Comparison of ENCODE assay signal across 21 cellular contexts in genomic region chr4:41749650-41750049, GRCh38. TPM values are rescaled to one million over a fixed set of nuclear protein-coding genes. Genes with fewer than 3 reads are reported as not detected.
"Had no signal": no experiment of that assay in that cellular context is flagged by ENCODE, and none has a peak within 500 bp of the region (broad histone marks: within the 10 kb centered on the region; RNA-seq: fewer than 3 reads in every experiment).

No MANE protein-coding gene starts in this region.

- H3K4me1 Mint-ChIP-seq: activated CD4-positive, alpha-beta T cell treated with anti-CD3 and anti-CD28 coated beads for 36 hours; activated CD8-positive, alpha-beta memory T cell treated with anti-CD3 and anti-CD28 coated beads, Interleukin-2, amount 10 ng/mL, durations not matched to agents 7 days and 5 days; immature natural killer cell; natural killer cell had no signal

- H3K27ac Mint-ChIP-seq: activated CD4-positive, alpha-beta T cell treated with anti-CD3 and anti-CD28 coated beads for 36 hours; activated CD8-positive, alpha-beta memory T cell treated with anti-CD3 and anti-CD28 coated beads, Interleukin-2, amount 10 ng/mL, durations not matched to agents 7 days and 5 days; activated naive CD4-positive, alpha-beta T cell treated with anti-CD3 and anti-CD28 coated beads, Interleukin-2, amount 50 U/mL, for 24 hours; activated T-cell treated with anti-CD3 and anti-CD28 coated beads, Interleukin-2, amount 50 U/mL, for 24 hours; immature natural killer cell; natural killer cell; WTC11 had no signal

- H3K4me1 ChIP-seq: ascending aorta, uterus had no signal

- H3K4me3 Mint-ChIP-seq: activated CD4-positive, alpha-beta T cell treated with anti-CD3 and anti-CD28 coated beads for 36 hours; activated CD8-positive, alpha-beta memory T cell treated with anti-CD3 and anti-CD28 coated beads, Interleukin-2, amount 10 ng/mL, durations not matched to agents 7 days and 5 days; activated naive CD4-positive, alpha-beta T cell treated with anti-CD3 and anti-CD28 coated beads, Interleukin-2, amount 50 U/mL, for 24 hours; activated T-cell treated with anti-CD3 and anti-CD28 coated beads, Interleukin-2, amount 50 U/mL, for 24 hours; immature natural killer cell; natural killer cell; T-cell had no signal

- H3K4me3 ChIP-seq: ascending aorta, coronary artery, gastroesophageal sphincter, heart right ventricle, tibial nerve, uterus had no signal

- H3K9me3 ChIP-seq: ascending aorta, heart right ventricle, uterus had no signal

- H3K27ac ChIP-seq: ascending aorta, coronary artery, gastroesophageal sphincter, heart right ventricle, tibial nerve, uterus had no signal

- ATAC-seq: activated CD4-positive, alpha-beta T cell treated with anti-CD3 and anti-CD28 coated beads for 36 hours; activated CD8-positive, alpha-beta memory T cell treated with anti-CD3 and anti-CD28 coated beads, Interleukin-2, amount 10 ng/mL, durations not matched to agents 7 days and 5 days; esophagus mucosa; gastroesophageal sphincter; heart right ventricle; natural killer cell; T-cell; WTC11 had no signal

- DNase-seq: activated CD4-positive, alpha-beta T cell treated with anti-CD3 and anti-CD28 coated beads for 36 hours; activated CD4-positive, alpha-beta T cell treated with anti-CD3 and anti-CD28 coated beads, Interleukin-2, amount 50 U/mL, for 48 hours; activated CD8-positive, alpha-beta memory T cell treated with anti-CD3 and anti-CD28 coated beads, Interleukin-2, amount 10 ng/mL, durations not matched to agents 7 days and 5 days; activated T-cell treated with anti-CD3 and anti-CD28 coated beads, Interleukin-2, amount 50 U/mL, for 24 hours; heart right ventricle; immature natural killer cell; kidney glomerular epithelial cell; mesenchymal stem cell; natural killer cell; stimulated activated naive CD4-positive, alpha-beta T cell treated with Interleukin-2 at 50 U/mL for 16 hours; substantia nigra; T-cell; uterus had no signal

- H3K36me3 ChIP-seq: ascending aorta, gastroesophageal sphincter, heart right ventricle, uterus had no signal

- H3K9me3 Mint-ChIP-seq: activated naive CD4-positive, alpha-beta T cell treated with anti-CD3 and anti-CD28 coated beads, Interleukin-2, amount 50 U/mL, for 24 hours; activated T-cell treated with anti-CD3 and anti-CD28 coated beads, Interleukin-2, amount 50 U/mL, for 24 hours; natural killer cell; T-cell; WTC11 had no signal

RNA-seq across cellular contexts. Expression of gene PHOX2B, which starts 1.1 kb away (rescaled TPM):
- polyA plus RNA-seq: heart right ventricle, immature natural killer cell, liver had no signal
